15 cellular contexts compared by ENCODE assay signal in genomic region chr9:106980551-106981101, GRCh38.
DNase-seq lines count a peak whose midpoint lies in the region; ATAC-seq and TF ChIP-seq lines count a peak whose summit lies in the region.
"Had no signal": no experiment of that assay in that cellular context is flagged by ENCODE, and none has a peak within 500 bp of the region (broad histone marks: within the 10 kb centered on the region; RNA-seq: fewer than 3 reads in every experiment).

No MANE protein-coding gene starts in this region.

- POLR2A ChIA-PET in SK-N-SH (lab: Yijun Ruan, JAX), result no interaction called here

- no peak for TF ChIP-seq RAD21 in SK-N-SH (IDR thresholded peaks at IDR 0.05; ENCODE audit: low read length)

- no peak overlapping the region for H2AFZ ChIP-seq in SK-N-SH (ENCODE audit: low read depth)

- CTCF ChIA-PET in SK-N-SH (lab: Yijun Ruan, JAX), result no interaction called here

- no peak for TF ChIP-seq POLR2A in breast epithelium (IDR thresholded peaks at IDR 0.05)

- no peak overlapping the region for H3K9ac ChIP-seq in SK-N-SH

- H3F3A ChIP-seq in SK-N-SH (replicated peaks; ENCODE audit: insufficient read depth), result no peaks in the 10 kb centered on the region

- 80% methylated on average over 2 of the region's 2 CpGs for WGBS in SK-N-SH (ENCODE audit: low lambda C conversion rate)

- TF ChIP-seq EP300 in SK-N-SH (IDR thresholded peaks at IDR 0.05; ENCODE audit: borderline replicate concordance in 1 of 2, low read depth in 1 of 2, low read length in 1 of 2), result no peak

- H3K9me3 ChIP-seq in SK-N-SH (no peaks in the 10 kb centered on the region), breast epithelium (no peaks in the 10 kb centered on the region)
- H3K9me3 ChIP-seq: Caco-2, ovary had no signal

- peaks cover 12 to 71% of the 10 kb centered on the region in 2 experiments for H3K36me3 ChIP-seq in SK-N-SH (replicated peaks in 1 of 2; ENCODE audit: control insufficient read depth in 1 of 2, insufficient read depth in 2 of 2, low read length in 1 of 2)
- H3K36me3 ChIP-seq in breast epithelium, result peaks cover 6% of the 10 kb centered on the region
- H3K36me3 ChIP-seq: ovary had no signal

- H3K27me3 ChIP-seq in SK-N-SH (ENCODE audit: insufficient read depth) (no peaks in the 10 kb centered on the region), breast epithelium (no peaks in the 10 kb centered on the region)
- H3K27me3 ChIP-seq: foreskin keratinocyte, ovary had no signal

- H3K4me1 ChIP-seq in SK-N-SH (ENCODE audit: control insufficient read depth in 1 of 2, insufficient read depth in 2 of 2, low read depth in 1 of 2, low read length in 1 of 2) (peaks cover 0 to 11% of the 10 kb centered on the region in 2 experiments; a peak in 2 of 4 replicates), breast epithelium (no peaks in the 10 kb centered on the region)
- H3K4me1 ChIP-seq: Caco-2, foreskin keratinocyte had no signal

- H3K79me2 ChIP-seq in SK-N-SH (ENCODE audit: insufficient read depth), result no peaks in the 10 kb centered on the region

- no peak; the same call in 2 of the 3 replicates for ATAC-seq in SK-N-SH treated with all-trans-retinoic acid at 6 μM for 48 hours
- peak; percentile 22 for ATAC-seq in HG03442 (IDR thresholded peaks at IDR 0.05; ENCODE audit: unreplicated experiment)
- ATAC-seq: foreskin keratinocyte, Panc1, T-cell had no signal

- no peaks in the 10 kb centered on the region for H4K20me1 ChIP-seq in SK-N-SH (ENCODE audit: insufficient read depth)

- no peaks in the 10 kb centered on the region for H3K9me2 ChIP-seq in SK-N-SH

- H3K4me3 ChIP-seq in SK-N-SH (ENCODE audit: low read depth in 2 of 2, low read length in 1 of 2) (no peak overlapping the region), choroid plexus epithelial cell (ENCODE audit: low read depth, low read length) (no peak overlapping the region), skeletal muscle cell (ENCODE audit: low read depth, low read length) (no peak overlapping the region), breast epithelium (no peak overlapping the region)
- H3K4me3 ChIP-seq: ovary had no signal

- TF ChIP-seq CTCF in SK-N-SH (IDR thresholded peaks at IDR 0.05), result no peak
- no peak for TF ChIP-seq CTCF in choroid plexus epithelial cell (conservative IDR thresholded peaks at IDR 0.05; ENCODE audit: low read depth, low read length)
- no peak for TF ChIP-seq CTCF in breast epithelium (IDR thresholded peaks at IDR 0.05)

- H3K4me2 ChIP-seq in SK-N-SH, result no peak overlapping the region

- intact Hi-C loops in breast epithelium (cut with DNase I; ENCODE audit: low total_unique reads), result no loop called here

- no peak overlapping the region for H3K27ac ChIP-seq in SK-N-SH (ENCODE audit: low read depth in 2 of 2, low read length in 1 of 2)
- H3K27ac ChIP-seq in breast epithelium, result no peak overlapping the region
- H3K27ac ChIP-seq: foreskin keratinocyte, ovary had no signal

- no peak for DNase-seq in SK-N-SH
- DNase-seq in choroid plexus epithelial cell (ENCODE audit: low read depth), result peak; percentile 39
- peak; percentile 21 for DNase-seq in skeletal muscle cell (ENCODE audit: low read depth)
- no peak for DNase-seq in hepatic stellate cell (ENCODE audit: low spot score)
- no peak for DNase-seq in activated CD8-positive, alpha-beta memory T cell treated with anti-CD3 and anti-CD28 coated beads, Interleukin-2, amount 50 U/mL, for 48 hours
- DNase-seq in breast epithelium (ENCODE audit: low spot score in 2 of 2), result no peak
- DNase-seq: activated T-cell treated with anti-CD3 and anti-CD28 coated beads, Interleukin-2, amount 50 U/mL, for 1 hour; Caco-2; foreskin keratinocyte; ovary; stimulated activated CD4-positive, alpha-beta T cell treated with anti-CD3 and anti-CD28 coated beads, Interleukin-12 subunit alpha, Interleukin-12 subunit beta, amount 100 ng/mL, for 4 hours; T-cell had no signal

TF ChIP-seq in SK-N-SH, 30 proteins besides CTCF, POLR2A, EP300 and RAD21:
- TF ChIP-seq SMC3 (IDR thresholded peaks at IDR 0.05; ENCODE audit: low read depth, low read length) (no peak), NFIC (IDR thresholded peaks at IDR 0.05; ENCODE audit: borderline replicate concordance) (peak; percentile 12; the same call in 1 of the 2 replicates)
- TF ChIP-seq, protein P1, sequence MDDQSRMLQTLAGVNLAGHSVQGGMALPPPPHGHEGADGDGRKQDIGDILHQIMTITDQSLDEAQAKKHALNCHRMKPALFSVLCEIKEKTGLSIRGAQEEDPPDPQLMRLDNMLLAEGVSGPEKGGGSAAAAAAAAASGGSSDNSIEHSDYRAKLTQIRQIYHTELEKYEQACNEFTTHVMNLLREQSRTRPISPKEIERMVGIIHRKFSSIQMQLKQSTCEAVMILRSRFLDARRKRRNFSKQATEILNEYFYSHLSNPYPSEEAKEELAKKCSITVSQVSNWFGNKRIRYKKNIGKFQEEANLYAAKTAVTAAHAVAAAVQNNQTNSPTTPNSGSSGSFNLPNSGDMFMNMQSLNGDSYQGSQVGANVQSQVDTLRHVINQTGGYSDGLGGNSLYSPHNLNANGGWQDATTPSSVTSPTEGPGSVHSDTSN (IDR thresholded peaks at IDR 0.05), result 0 out of 2 replicates have a peak, but pooled peaks have one; percentile 7

TF ChIP-seq in SK-N-SH treated with all-trans-retinoic acid at 6 μM for 48 hours, 23 proteins besides CTCF, POLR2A, EP300 and RAD21:
- TF ChIP-seq PPARA (CRISPR knock-in tag; IDR thresholded peaks at IDR 0.05; ENCODE audit: borderline replicate concordance) (no peak), PATZ1 (CRISPR knock-in tag; IDR thresholded peaks at IDR 0.05; ENCODE audit: borderline replicate concordance) (no peak), CSRNP3 (CRISPR knock-in tag; IDR thresholded peaks at IDR 0.05) (no peak), TCF4 (CRISPR knock-in tag; IDR thresholded peaks at IDR 0.05; ENCODE audit: borderline replicate concordance) (no peak), ZNF565 (CRISPR knock-in tag; conservative IDR thresholded peaks at IDR 0.05; ENCODE audit: low read depth) (no peak), POU6F1 (CRISPR knock-in tag; IDR thresholded peaks at IDR 0.05; ENCODE audit: borderline replicate concordance, low read depth) (no peak), RARB (CRISPR knock-in tag; IDR thresholded peaks at IDR 0.05) (no peak), ARNTL (CRISPR knock-in tag; IDR thresholded peaks at IDR 0.05; ENCODE audit: borderline replicate concordance, low read depth) (no peak), ZNF70 (CRISPR knock-in tag; IDR thresholded peaks at IDR 0.05) (no peak)

Comparison
In these comparisons a context has a peak if more than half of its experiments do, and no peak if none do; other contexts are left out.
1. DNase-seq: peak in choroid plexus epithelial cell (single experiment) and skeletal muscle cell (single experiment); none in SK-N-SH (single experiment), hepatic stellate cell (single experiment), activated CD8-positive, alpha-beta memory T cell treated with anti-CD3 and anti-CD28 coated beads, Interleukin-2, amount 50 U/mL, for 48 hours (single experiment) and breast epithelium (0 of 2).